ENCODE assay signal across 33 cellular contexts in genomic region chr22:19506212-19506611, GRCh38. TPM values are rescaled to one million over a fixed set of nuclear protein-coding genes. Genes with fewer than 3 reads are reported as not detected.
A peak's percentile ranks its signal among the peaks of the same experiment; 100 is the strongest.
DNase-seq lines count a peak whose midpoint lies in the region; ATAC-seq lines count a peak whose summit lies in the region.
"Had no signal": no experiment of that assay in that cellular context is flagged by ENCODE, and none has a peak within 500 bp of the region (broad histone marks: within the 10 kb centered on the region; RNA-seq: fewer than 3 reads in every experiment).

No MANE protein-coding gene starts in this region.

- H3K27me3 ChIP-seq in naive thymus-derived CD4-positive, alpha-beta T cell (ENCODE audit: control insufficient read depth in 2 of 2, insufficient read depth in 2 of 2, low read length in 2 of 2) = no peaks in the 10 kb centered on the region
- H3K27me3 ChIP-seq: BLaER1 treated with 17β-estradiol and CSF1 and Interleukin-3, amounts not matched to agents 10 nM and 100 nM; dorsolateral prefrontal cortex; heart left ventricle; tibial nerve had no signal

- POLR2A ChIA-PET in activated CD4-positive, alpha-beta memory T cell treated with anti-CD3 and anti-CD28 coated beads for 36 hours (lab: Charles Lee) = no interaction called here
- POLR2A ChIA-PET in naive thymus-derived CD4-positive, alpha-beta T cell (lab: Charles Lee) = no interaction called here

- ATAC-seq in activated naive CD4-positive, alpha-beta T cell treated with anti-CD3 and anti-CD28 coated beads, Interleukin-2, amount 50 U/mL, for 72 hours = peak in 1 of 2 donors; percentile 39
- no peak for ATAC-seq in naive thymus-derived CD4-positive, alpha-beta T cell
- ATAC-seq: HepG2, left ventricle myocardium superior, psoas muscle, Right ventricle myocardium inferior, sciatic nerve had no signal

- CTCF ChIA-PET in activated CD4-positive, alpha-beta memory T cell treated with anti-CD3 and anti-CD28 coated beads for 36 hours (lab: Charles Lee) = interaction anchor here (0.9 kb wide), 1 partner anchor 124 kb away, joined by 4 read pairs; no protein-coding TSS in a partner anchor
- CTCF ChIA-PET in naive thymus-derived CD4-positive, alpha-beta T cell (lab: Charles Lee) = interaction anchor here (0.7 to 1.5 kb wide), 2 partner anchors 10 to 30 kb away, joined by 3 to 7 read pairs; no protein-coding TSS in a partner anchor

- H3K4me1 Mint-ChIP-seq in activated CD4-positive, alpha-beta memory T cell treated with anti-CD3 and anti-CD28 coated beads for 36 hours (ENCODE audit: low read depth) = peaks cover 3% of the 10 kb centered on the region
- H3K4me1 Mint-ChIP-seq in naive thymus-derived CD4-positive, alpha-beta T cell = peaks cover 14 to 24% (median 18%) of the 10 kb centered on the region in 7 donors
- H3K4me1 Mint-ChIP-seq: brain had no signal

- peaks cover 21 to 50% of the 10 kb centered on the region in 2 donors for H3K36me3 Mint-ChIP-seq in activated naive CD4-positive, alpha-beta T cell treated with anti-CD3 and anti-CD28 coated beads, Interleukin-2, amount 50 U/mL, for 72 hours
- peaks cover 52% of the 10 kb centered on the region for H3K36me3 Mint-ChIP-seq in activated CD4-positive, alpha-beta memory T cell treated with anti-CD3 and anti-CD28 coated beads for 36 hours
- H3K36me3 Mint-ChIP-seq in naive thymus-derived CD4-positive, alpha-beta T cell = peaks cover 0 to 8% (median 0%) of the 10 kb centered on the region in 5 donors
- H3K36me3 Mint-ChIP-seq: brain had no signal

- no peaks in the 10 kb centered on the region for H3K9me3 ChIP-seq in naive thymus-derived CD4-positive, alpha-beta T cell (ENCODE audit: control insufficient read depth in 2 of 3, low read length in 3 of 3)
- H3K9me3 ChIP-seq: BLaER1 treated with 17β-estradiol and CSF1 and Interleukin-3, amounts not matched to agents 10 nM and 100 nM; heart left ventricle; psoas muscle; SK-N-SH; tibial nerve had no signal

- no peaks in the 10 kb centered on the region for H3K36me3 ChIP-seq in naive thymus-derived CD4-positive, alpha-beta T cell (ENCODE audit: control insufficient read depth in 2 of 3, insufficient read depth in 3 of 3, low read length in 3 of 3)
- H3K36me3 ChIP-seq: heart left ventricle, tibial nerve had no signal

- H3K27ac Mint-ChIP-seq in activated naive CD4-positive, alpha-beta T cell treated with anti-CD3 and anti-CD28 coated beads, Interleukin-2, amount 50 U/mL, for 72 hours = peak overlapping the region; percentile 57 to 71
- H3K27ac Mint-ChIP-seq in activated CD4-positive, alpha-beta memory T cell treated with anti-CD3 and anti-CD28 coated beads for 36 hours = no peak overlapping the region
- peak overlapping the region in 5 of 9 donors; percentile 53 to 81 (median 62) for H3K27ac Mint-ChIP-seq in naive thymus-derived CD4-positive, alpha-beta T cell

- intact Hi-C loops in activated CD4-positive, alpha-beta memory T cell treated with anti-CD3 and anti-CD28 coated beads for 36 hours (cut with micrococcal nuclease) = no loop called here
- intact Hi-C loops in naive thymus-derived CD4-positive, alpha-beta T cell (cut with micrococcal nuclease) = no loop called here

- H3K27me3 Mint-ChIP-seq in activated CD4-positive, alpha-beta memory T cell treated with anti-CD3 and anti-CD28 coated beads for 36 hours = no peaks in the 10 kb centered on the region
- H3K27me3 Mint-ChIP-seq in naive thymus-derived CD4-positive, alpha-beta T cell = no peaks in the 10 kb centered on the region

- no peak overlapping the region for H3K27ac ChIP-seq in naive thymus-derived CD4-positive, alpha-beta T cell (ENCODE audit: low read depth, low read length)
- H3K27ac ChIP-seq: dorsolateral prefrontal cortex, heart left ventricle, psoas muscle, tibial nerve had no signal

- no peaks in the 10 kb centered on the region for H3K9me3 Mint-ChIP-seq in activated naive CD4-positive, alpha-beta T cell treated with anti-CD3 and anti-CD28 coated beads, Interleukin-2, amount 50 U/mL, for 72 hours
- no peaks in the 10 kb centered on the region for H3K9me3 Mint-ChIP-seq in activated CD4-positive, alpha-beta memory T cell treated with anti-CD3 and anti-CD28 coated beads for 36 hours
- no peaks in the 10 kb centered on the region for H3K9me3 Mint-ChIP-seq in naive thymus-derived CD4-positive, alpha-beta T cell
- H3K9me3 Mint-ChIP-seq: brain had no signal

- H3K4me3 Mint-ChIP-seq in activated CD4-positive, alpha-beta memory T cell treated with anti-CD3 and anti-CD28 coated beads for 36 hours = no peak overlapping the region
- peak overlapping the region in 1 of 10 donors; percentile 24 for H3K4me3 Mint-ChIP-seq in naive thymus-derived CD4-positive, alpha-beta T cell
- H3K4me3 Mint-ChIP-seq: brain had no signal

- no peak overlapping the region for H3K4me3 ChIP-seq in naive thymus-derived CD4-positive, alpha-beta T cell (ENCODE audit: low read length)
- H3K4me3 ChIP-seq: BLaER1 treated with 17β-estradiol and CSF1 and Interleukin-3, amounts not matched to agents 10 nM and 100 nM; dorsolateral prefrontal cortex; heart left ventricle; psoas muscle; tibial nerve had no signal

- peaks cover 0 to 16% of the 10 kb centered on the region in 2 donors for H3K4me1 ChIP-seq in naive thymus-derived CD4-positive, alpha-beta T cell (ENCODE audit: control insufficient read depth in 2 of 2, insufficient read depth in 2 of 2, low read length in 2 of 2)
- H3K4me1 ChIP-seq: heart left ventricle, psoas muscle, tibial nerve had no signal

- no peak for DNase-seq in activated naive CD4-positive, alpha-beta T cell treated with anti-CD3 and anti-CD28 coated beads, Interleukin-2, amount 50 U/mL, for 72 hours (ENCODE audit: low spot score in 2 of 2)
- no peak for DNase-seq in activated naive CD4-positive, alpha-beta T cell treated with anti-CD3 and anti-CD28 coated beads, Interleukin-2, amount 50 U/mL, for 16 hours
- DNase-seq in activated CD4-positive, alpha-beta memory T cell treated with anti-CD3 and anti-CD28 coated beads for 36 hours = peak; percentile 4
- DNase-seq in naive thymus-derived CD4-positive, alpha-beta T cell = no peak
- DNase-seq in cortex of kidney (lab: John Stamatoyannopoulos, UW) = no peak
- no peak for DNase-seq in NCI-H526 treated with DMSO at 0.1 percent for 48 hours (lab: John Stamatoyannopoulos, UW)
- no peak for DNase-seq in NCI-H1436 (lab: John Stamatoyannopoulos, UW)
- DNase-seq: activated CD4-positive, alpha-beta T cell treated with anti-CD3 and anti-CD28 coated beads for 48 hours; activated CD8-positive, alpha-beta memory T cell treated with anti-CD3 and anti-CD28 coated beads, Interleukin-2, amount 50 U/mL, for 48 hours; amniotic stem cell; cerebellar nuclear complex; DMS53; dorsolateral prefrontal cortex; foreskin melanocyte; heart left ventricle; islet precursor cell; Kasumi-1; left ventricle myocardium superior; MV-4-11; NCI-H146; NCI-H2107; NCI-H345; nucleus accumbens; psoas muscle; SK-N-SH; stimulated activated CD8-positive, alpha-beta memory T cell treated with anti-CD3 and anti-CD28 coated beads, Interleukin-4, amount 100 ng/mL, for 48 hours had no signal

RNA-seq across cellular contexts. Expression of gene CLDN5, which starts 18.0 kb away (rescaled TPM):
- total RNA-seq in activated naive CD4-positive, alpha-beta T cell treated with anti-CD3 and anti-CD28 coated beads, Interleukin-2, amount 50 U/mL, for 72 hours = not detected
- under 1 TPM; 0.17 to 0.31 TPM for total RNA-seq in activated CD4-positive, alpha-beta memory T cell treated with anti-CD3 and anti-CD28 coated beads for 36 hours
- 1 to 10 TPM in 2 of 5 experiments, not detected in 3; 1.7 to 2.0 TPM for total RNA-seq in naive thymus-derived CD4-positive, alpha-beta T cell
- 10 to 100 TPM in 1 of 2 donors, 1 to 10 TPM in 1; 6.7 to 11.7 TPM for polyA plus RNA-seq in naive thymus-derived CD4-positive, alpha-beta T cell
- total RNA-seq: G401, HepG2 had no signal
- polyA plus RNA-seq: HepG2, SK-N-SH had no signal

RNA-seq across cellular contexts. Expression of gene CDC45, which starts 26.5 kb away (rescaled TPM):
- 10 to 100 TPM; 92.1 to 99.7 TPM for total RNA-seq in activated naive CD4-positive, alpha-beta T cell treated with anti-CD3 and anti-CD28 coated beads, Interleukin-2, amount 50 U/mL, for 72 hours
- total RNA-seq in activated CD4-positive, alpha-beta memory T cell treated with anti-CD3 and anti-CD28 coated beads for 36 hours = 100 to 1,000 TPM; 122 to 130 TPM
- 10 to 100 TPM in 1 of 5 experiments, 1 to 10 TPM in 1, under 1 TPM in 3; 0.35 to 57.7 (median 0.85) TPM for total RNA-seq in naive thymus-derived CD4-positive, alpha-beta T cell
- 1 to 10 TPM in 1 of 2 donors, under 1 TPM in 1; 0.45 to 1.7 TPM for polyA plus RNA-seq in naive thymus-derived CD4-positive, alpha-beta T cell
- total RNA-seq: sciatic nerve had no signal

RNA-seq across cellular contexts. Expression of gene UFD1, which starts 27.2 kb away (rescaled TPM):
- 100 to 1,000 TPM in 1 of 2 donors, 10 to 100 TPM in 1; 81.7 to 136 TPM for total RNA-seq in activated naive CD4-positive, alpha-beta T cell treated with anti-CD3 and anti-CD28 coated beads, Interleukin-2, amount 50 U/mL, for 72 hours
- 10 to 100 TPM; 85.3 to 91.1 TPM for total RNA-seq in activated CD4-positive, alpha-beta memory T cell treated with anti-CD3 and anti-CD28 coated beads for 36 hours
- 10 to 100 TPM; 46.8 to 84.8 (median 66.9) TPM for total RNA-seq in naive thymus-derived CD4-positive, alpha-beta T cell
- polyA plus RNA-seq in naive thymus-derived CD4-positive, alpha-beta T cell = 10 to 100 TPM; 78.7 to 87.8 TPM

RNA-seq across cellular contexts. Expression of gene C22orf39, which starts 58.7 kb away (rescaled TPM):
- total RNA-seq in activated naive CD4-positive, alpha-beta T cell treated with anti-CD3 and anti-CD28 coated beads, Interleukin-2, amount 50 U/mL, for 72 hours = 10 to 100 TPM; 25.7 to 26.3 TPM
- 10 to 100 TPM; 23.3 to 23.5 TPM for total RNA-seq in activated CD4-positive, alpha-beta memory T cell treated with anti-CD3 and anti-CD28 coated beads for 36 hours
- total RNA-seq in naive thymus-derived CD4-positive, alpha-beta T cell = 10 to 100 TPM; 34.2 to 44.9 (median 36.8) TPM
- 10 to 100 TPM; 51.8 to 58.0 TPM for polyA plus RNA-seq in naive thymus-derived CD4-positive, alpha-beta T cell
